ENCODE assay signal across 1 cellular context in genomic region chr5:146283344-146283761, GRCh38.
TF ChIP-seq lines count a peak whose summit lies in the region.

No MANE protein-coding gene starts in this region.

TF ChIP-seq in HEK293, 187 proteins besides CTCF, POLR2A, EP300 and RAD21 (continued from another document):
- 0 out of 2 replicates have a peak, but pooled peaks have one; percentile 35 for TF ChIP-seq HIC1 (tag by site-specific recombination; IDR thresholded peaks at IDR 0.05)
- no peak for TF ChIP-seq ZNF311 (tag by site-specific recombination; IDR thresholded peaks at IDR 0.05; ENCODE audit: borderline replicate concordance)
- peak; percentile 56; the same call in 1 of the 2 replicates for TF ChIP-seq ZNF362 (tag by site-specific recombination; IDR thresholded peaks at IDR 0.05)
- TF ChIP-seq ZNF600 (tag by site-specific recombination; IDR thresholded peaks at IDR 0.05): 0 out of 2 replicates have a peak, but pooled peaks have one; percentile 19
- 0 out of 2 replicates have a peak, but pooled peaks have one; percentile 19 for TF ChIP-seq ZXDB (tag by site-specific recombination; IDR thresholded peaks at IDR 0.05)
TF ChIP-seq in HEK293: peak in this region for 7.
